1 cellular context compared by ENCODE assay signal in genomic region chr6:36386495-36387439, GRCh38.
TF ChIP-seq lines count a peak whose summit lies in the region.

No MANE protein-coding gene starts in this region.

TF ChIP-seq in endothelial cell of umbilical vein, 7 proteins besides CTCF, POLR2A, EP300 and RAD21:
- TF ChIP-seq GATA2 (IDR thresholded peaks at IDR 0.05; ENCODE audit: insufficient read depth, insufficient read length, low read depth, low read length) (no peak), MAX (IDR thresholded peaks at IDR 0.05; ENCODE audit: insufficient read depth, insufficient read length) (no peak), MYC (IDR thresholded peaks at IDR 0.05; ENCODE audit: low read depth, low read length) (no peak), EZH2 (IDR thresholded peaks at IDR 0.05; ENCODE audit: borderline replicate concordance, low read depth, low read length, severe bottlenecking) (no peak), JUN (IDR thresholded peaks at IDR 0.05; ENCODE audit: borderline replicate concordance, insufficient read depth, insufficient read length, low read depth) (no peak), POLR2AphosphoS5 (IDR thresholded peaks at IDR 0.05; ENCODE audit: insufficient read depth, low read depth, low read length) (no peak), FOS (IDR thresholded peaks at IDR 0.05; ENCODE audit: borderline replicate concordance, insufficient read depth, low read length) (no peak)
